In the genomic region with DNA sequence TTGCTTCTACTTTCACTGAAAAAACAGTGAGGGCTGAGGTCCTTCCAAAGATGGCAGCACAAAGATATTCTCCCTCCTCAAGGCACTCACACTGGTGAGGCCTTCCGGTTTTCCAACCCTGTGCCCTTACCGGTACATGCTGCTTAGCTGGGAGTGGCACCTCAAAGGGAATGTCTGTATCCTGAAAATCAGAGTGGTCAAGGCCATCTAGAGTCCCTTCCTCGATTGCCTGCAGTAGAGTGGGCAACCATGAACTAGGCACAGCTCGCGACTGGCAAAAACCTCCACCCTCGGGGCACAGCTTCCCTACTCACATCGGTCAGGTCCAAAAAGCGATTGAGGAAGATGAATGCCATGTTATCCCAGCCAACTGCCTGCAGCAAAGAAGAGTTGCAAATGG, we compare ENCODE assay signal across 18 cellular contexts. TPM values are rescaled to one million over a fixed set of nuclear protein-coding genes. Genes with fewer than 3 reads are reported as not detected.
DNase-seq lines count a peak whose midpoint lies in the region; ATAC-seq and TF ChIP-seq lines count a peak whose summit lies in the region.
"Had no signal": no experiment of that assay in that cellular context is flagged by ENCODE, and none has a peak within 500 bp of the region (broad histone marks: within the 10 kb centered on the region; RNA-seq: fewer than 3 reads in every experiment).

No MANE protein-coding gene starts in this region.

- H3K27ac Mint-ChIP-seq in activated naive CD4-positive, alpha-beta T cell treated with anti-CD3 and anti-CD28 coated beads, Interleukin-2, amount 50 U/mL, for 24 hours = peak overlapping the region; percentile 32
- peak overlapping the region; percentile 20 for H3K27ac Mint-ChIP-seq in chondrocyte (ENCODE audit: unreplicated experiment)
- H3K27ac Mint-ChIP-seq in type B pancreatic cell = peak overlapping the region; percentile 88
- no peak overlapping the region for H3K27ac Mint-ChIP-seq in GM23338

- H3K79me2 ChIP-seq in GM23338 (replicated peaks; ENCODE audit: insufficient read depth) = no peaks in the 10 kb centered on the region; the same call in 1 of the 2 replicates

- H3K27me3 Mint-ChIP-seq in activated naive CD4-positive, alpha-beta T cell treated with anti-CD3 and anti-CD28 coated beads, Interleukin-2, amount 50 U/mL, for 24 hours = no peaks in the 10 kb centered on the region
- no peaks in the 10 kb centered on the region for H3K27me3 Mint-ChIP-seq in chondrocyte (ENCODE audit: low read depth)
- no peaks in the 10 kb centered on the region for H3K27me3 Mint-ChIP-seq in type B pancreatic cell
- peaks cover 8% of the 10 kb centered on the region for H3K27me3 Mint-ChIP-seq in GM23338 (ENCODE audit: insufficient read depth, low read depth, poor library complexity)

- ATAC-seq in mucosa of descending colon (peak; percentile 50), GM23338 (no peak)

- peaks cover 3% of the 10 kb centered on the region for H3K36me3 Mint-ChIP-seq in activated naive CD4-positive, alpha-beta T cell treated with anti-CD3 and anti-CD28 coated beads, Interleukin-2, amount 50 U/mL, for 24 hours
- H3K36me3 Mint-ChIP-seq in chondrocyte (ENCODE audit: low read depth) = peaks cover 33% of the 10 kb centered on the region
- peaks cover 41% of the 10 kb centered on the region for H3K36me3 Mint-ChIP-seq in type B pancreatic cell
- H3K36me3 Mint-ChIP-seq in GM23338 (ENCODE audit: low read depth) = peaks cover 28% of the 10 kb centered on the region

- H4K20me1 ChIP-seq in GM23338 (replicated peaks; ENCODE audit: insufficient read depth) = no peaks in the 10 kb centered on the region; the same call in 1 of the 2 replicates

- H2AFZ ChIP-seq in GM23338 = no peak overlapping the region

- no peak overlapping the region for H3K27ac ChIP-seq in GM23338 (ENCODE audit: low read depth)
- H3K27ac ChIP-seq: dorsolateral prefrontal cortex had no signal

- H3K4me3 ChIP-seq in mucosa of descending colon = no peak overlapping the region
- H3K4me3 ChIP-seq in GM23338 = no peak overlapping the region
- H3K4me3 ChIP-seq: dorsolateral prefrontal cortex had no signal

- peaks cover 18% of the 10 kb centered on the region for H3F3A ChIP-seq in GM23338 (replicated peaks; ENCODE audit: low read depth)

- TF ChIP-seq CTCF in chondrocyte (IDR thresholded peaks at IDR 0.05) = no peak
- no peak for TF ChIP-seq CTCF in mucosa of descending colon (IDR thresholded peaks at IDR 0.05)
- no peak for TF ChIP-seq CTCF in type B pancreatic cell (conservative IDR thresholded peaks at IDR 0.05)
- no peak for TF ChIP-seq CTCF in GM23338 (conservative IDR thresholded peaks at IDR 0.05; ENCODE audit: low read depth in 2 of 2)

- H3K9me2 ChIP-seq in GM23338 (ENCODE audit: insufficient read depth) = no peaks in the 10 kb centered on the region

- H3K9me3 Mint-ChIP-seq in activated naive CD4-positive, alpha-beta T cell treated with anti-CD3 and anti-CD28 coated beads, Interleukin-2, amount 50 U/mL, for 24 hours = no peaks in the 10 kb centered on the region
- H3K9me3 Mint-ChIP-seq in chondrocyte (ENCODE audit: low read depth) (no peaks in the 10 kb centered on the region), type B pancreatic cell (no peaks in the 10 kb centered on the region), GM23338 (no peaks in the 10 kb centered on the region)

- no peak overlapping the region for H3K4me3 Mint-ChIP-seq in activated naive CD4-positive, alpha-beta T cell treated with anti-CD3 and anti-CD28 coated beads, Interleukin-2, amount 50 U/mL, for 24 hours
- H3K4me3 Mint-ChIP-seq in chondrocyte (ENCODE audit: unreplicated experiment) (no peak overlapping the region), type B pancreatic cell (no peak overlapping the region), GM23338 (no peak overlapping the region)

- no peaks in the 10 kb centered on the region for H3K9me3 ChIP-seq in mucosa of descending colon

- no peak overlapping the region for H3K4me2 ChIP-seq in GM23338

- H3K27me3 ChIP-seq in GM23338 (ENCODE audit: insufficient read depth) = no peaks in the 10 kb centered on the region
- H3K27me3 ChIP-seq: dorsolateral prefrontal cortex had no signal

- intact Hi-C loops in mucosa of descending colon (cut with DNase I, micrococcal nuclease) = no loop called here

- H3K4me1 Mint-ChIP-seq in activated naive CD4-positive, alpha-beta T cell treated with anti-CD3 and anti-CD28 coated beads, Interleukin-2, amount 50 U/mL, for 24 hours = peaks cover 9% of the 10 kb centered on the region
- no peaks in the 10 kb centered on the region for H3K4me1 Mint-ChIP-seq in chondrocyte (ENCODE audit: low read depth)
- H3K4me1 Mint-ChIP-seq in type B pancreatic cell (ENCODE audit: unreplicated experiment) = peaks cover 5% of the 10 kb centered on the region
- H3K4me1 Mint-ChIP-seq in GM23338 = peaks cover 16% of the 10 kb centered on the region

- no peaks in the 10 kb centered on the region for H3K36me3 ChIP-seq in mucosa of descending colon (ENCODE audit: low read depth)
- peaks cover 2% of the 10 kb centered on the region; the same call in 1 of the 2 replicates for H3K36me3 ChIP-seq in GM23338 (ENCODE audit: insufficient read depth)

- H3K4me1 ChIP-seq in mucosa of descending colon (ENCODE audit: low read depth) = peaks cover 27% of the 10 kb centered on the region
- H3K4me1 ChIP-seq in GM23338 (ENCODE audit: insufficient read depth) = peaks cover 7% of the 10 kb centered on the region

- DNase-seq in activated naive CD4-positive, alpha-beta T cell treated with anti-CD3 and anti-CD28 coated beads, Interleukin-2, amount 50 U/mL, for 16 hours = no peak
- DNase-seq in chondrocyte (ENCODE audit: low spot score) (no peak), mucosa of descending colon (peak in 2 of 3 donors; percentile 41 to 44), type B pancreatic cell (ENCODE audit: extremely low spot score, unreplicated experiment) (no peak), GM23338 (ENCODE audit: low spot score) (no peak), DMS 273 (lab: John Stamatoyannopoulos, UW; ENCODE audit: unreplicated experiment) (no peak)
- no peak for DNase-seq in stimulated activated CD8-positive, alpha-beta memory T cell treated with anti-CD3 and anti-CD28 coated beads, Interleukin-4, amount 100 ng/mL, for 48 hours
- DNase-seq: activated CD8-positive, alpha-beta memory T cell treated with anti-CD3 and anti-CD28 coated beads, Interleukin-2, amount 50 U/mL, for 4 hours; activated effector memory CD4-positive, alpha-beta T cell treated with Interleukin-2 at 50 U/mL for 16 hours; amniotic stem cell; caudate nucleus; dorsolateral prefrontal cortex; GF-D8; NCI-H524; stimulated activated CD4-positive, alpha-beta T cell treated with anti-CD3 and anti-CD28 coated beads, Interleukin-4, amount 100 ng/mL, for 24 hours had no signal

TF ChIP-seq in GM23338, 12 proteins besides CTCF, POLR2A, EP300 and RAD21 (continues in another document):
- TF ChIP-seq JUNB (IDR thresholded peaks at IDR 0.05; ENCODE audit: unreplicated experiment) (no peak), ZNF114 (CRISPR knock-in tag; IDR thresholded peaks at IDR 0.05) (no peak), EZH2phosphoT487 (IDR thresholded peaks at IDR 0.05; ENCODE audit: unreplicated experiment) (no peak)
- TF ChIP-seq, protein P1, sequence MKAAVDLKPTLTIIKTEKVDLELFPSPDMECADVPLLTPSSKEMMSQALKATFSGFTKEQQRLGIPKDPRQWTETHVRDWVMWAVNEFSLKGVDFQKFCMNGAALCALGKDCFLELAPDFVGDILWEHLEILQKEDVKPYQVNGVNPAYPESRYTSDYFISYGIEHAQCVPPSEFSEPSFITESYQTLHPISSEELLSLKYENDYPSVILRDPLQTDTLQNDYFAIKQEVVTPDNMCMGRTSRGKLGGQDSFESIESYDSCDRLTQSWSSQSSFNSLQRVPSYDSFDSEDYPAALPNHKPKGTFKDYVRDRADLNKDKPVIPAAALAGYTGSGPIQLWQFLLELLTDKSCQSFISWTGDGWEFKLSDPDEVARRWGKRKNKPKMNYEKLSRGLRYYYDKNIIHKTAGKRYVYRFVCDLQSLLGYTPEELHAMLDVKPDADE (IDR thresholded peaks at IDR 0.05) = no peak

RNA-seq across cellular contexts. Expression of gene KRTCAP3, which starts 3.4 kb away (rescaled TPM):
- total RNA-seq in chondrocyte = 1.1 to 3.6 TPM (median 1.4 TPM) in 3 replicates
- total RNA-seq in mucosa of descending colon = 10 to 100 TPM; 43.9 to 93.4 (median 85.1) TPM
- 12.4 and 23.9 TPM in 2 replicates for total RNA-seq in type B pancreatic cell (ENCODE audit: low replicate concordance)
- total RNA-seq in GM23338 (2014; rRNA removed; shearing (Covaris generic)) = 6.6 and 15.8 TPM in 2 replicates
- polyA plus RNA-seq in GM23338 (2016; fragmentation: Nextera tagmentation; extraction: Ambion mirVana) = 51.2 and 52.4 TPM in 2 replicates
- total RNA-seq: frontal cortex, pulmonary artery endothelial cell had no signal

RNA-seq across cellular contexts. Expression of gene NRBP1, which starts 17.2 kb away (rescaled TPM):
- total RNA-seq in chondrocyte (125 to 143 TPM (median 128 TPM) in 3 replicates), mucosa of descending colon (100 to 1,000 TPM in 1 of 3 donors, 10 to 100 TPM in 2; 68.4 to 104 (median 87.6) TPM), type B pancreatic cell (ENCODE audit: low replicate concordance) (96.7 and 105 TPM in 2 replicates)
- 118 and 128 TPM in 2 replicates for total RNA-seq in GM23338 (2014; rRNA removed; shearing (Covaris generic))
- 73.4 and 75.0 TPM in 2 replicates for polyA plus RNA-seq in GM23338 (2016; fragmentation: Nextera tagmentation; extraction: Ambion mirVana)

RNA-seq across cellular contexts. Expression of gene PPM1G, which starts 36.2 kb away (rescaled TPM):
- total RNA-seq in chondrocyte (55.7 to 72.8 TPM (median 59.4 TPM) in 3 replicates), mucosa of descending colon (10 to 100 TPM; 53.4 to 64.1 (median 59.6) TPM), type B pancreatic cell (ENCODE audit: low replicate concordance) (80.4 and 95.3 TPM in 2 replicates)
- total RNA-seq in GM23338 (2014; rRNA removed; shearing (Covaris generic)) = 178 and 183 TPM in 2 replicates
- 201 and 211 TPM in 2 replicates for polyA plus RNA-seq in GM23338 (2016; fragmentation: Nextera tagmentation; extraction: Ambion mirVana)

RNA-seq across cellular contexts. Expression of gene IFT172, which starts 43.9 kb away (rescaled TPM):
- total RNA-seq in chondrocyte = 19.3 to 36.9 TPM (median 21.5 TPM) in 3 replicates
- 10 to 100 TPM; 54.4 to 93.7 (median 62.4) TPM for total RNA-seq in mucosa of descending colon
- 17.5 and 54.1 TPM in 2 replicates for total RNA-seq in type B pancreatic cell (ENCODE audit: low replicate concordance)
- 17.2 and 17.6 TPM in 2 replicates for total RNA-seq in GM23338 (2014; rRNA removed; shearing (Covaris generic))
- polyA plus RNA-seq in GM23338 (2016; fragmentation: Nextera tagmentation; extraction: Ambion mirVana) = 8.9 and 9.1 TPM in 2 replicates

RNA-seq across cellular contexts. Expression of gene FNDC4, which starts 49.4 kb away (rescaled TPM):
- total RNA-seq in chondrocyte (8.6 to 17.7 TPM (median 17.4 TPM) in 3 replicates), mucosa of descending colon (1 to 10 TPM in 2 of 3 donors, under 1 TPM in 1; 0.64 to 3.1 (median 1.7) TPM), type B pancreatic cell (ENCODE audit: low replicate concordance) (3.9 and 11.7 TPM in 2 replicates)
- total RNA-seq in GM23338 (2014; rRNA removed; shearing (Covaris generic)) = 13.3 and 13.7 TPM in 2 replicates
- polyA plus RNA-seq in GM23338 (2016; fragmentation: Nextera tagmentation; extraction: Ambion mirVana) = 5.9 and 7.8 TPM in 2 replicates

Comparison
In these comparisons a context has a peak if more than half of its experiments do, and no peak if none do; other contexts are left out.
1. DNase-seq: peak in mucosa of descending colon (2 of 3); none in activated naive CD4-positive, alpha-beta T cell treated with anti-CD3 and anti-CD28 coated beads, Interleukin-2, amount 50 U/mL, for 16 hours (single experiment), chondrocyte (single experiment), type B pancreatic cell (single experiment), GM23338 (single experiment), DMS 273 (single experiment) and stimulated activated CD8-positive, alpha-beta memory T cell treated with anti-CD3 and anti-CD28 coated beads, Interleukin-4, amount 100 ng/mL, for 48 hours (single experiment).